Comparison of ENCODE assay signal across 21 cellular contexts in genomic region chrX:150856785-150857184, GRCh38.
"Had no signal": no experiment of that assay in that cellular context is flagged by ENCODE, and none has a peak within 500 bp of the region (broad histone marks: within the 10 kb centered on the region; RNA-seq: fewer than 3 reads in every experiment).

No MANE protein-coding gene starts in this region.

- H3K4me3 Mint-ChIP-seq: dendritic cell treated with granulocyte-macrophage colony-stimulating factor and Interleukin-4, amounts not matched to agents 40 ng/mL and 50 ng/mL, for 4 days; effector memory CD8-positive, alpha-beta T cell; immature natural killer cell; natural killer cell treated with Interleukin-12 subunit alpha and Interleukin-12 subunit beta and Interleukin-15 and Interleukin-18, amount 100 ng/mL, for 72 hours; neural progenitor cell had no signal

- H3K27ac Mint-ChIP-seq: dendritic cell treated with granulocyte-macrophage colony-stimulating factor and Interleukin-4, amounts not matched to agents 40 ng/mL and 50 ng/mL, for 4 days; effector memory CD8-positive, alpha-beta T cell; immature natural killer cell; natural killer cell treated with Interleukin-12 subunit alpha and Interleukin-12 subunit beta and Interleukin-15 and Interleukin-18, amount 100 ng/mL, for 72 hours; neural progenitor cell; progenitor cell of endocrine pancreas had no signal

- H3K4me2 ChIP-seq: neural progenitor cell, smooth muscle cell had no signal

- H2AFZ ChIP-seq: neural progenitor cell had no signal

- FAIRE-seq: kidney had no signal

- H3K9ac ChIP-seq: neural progenitor cell had no signal

- H3K4me1 ChIP-seq: esophagus squamous epithelium, gastroesophageal sphincter, left ventricle myocardium inferior, lower lobe of right lung, neural progenitor cell had no signal

- H3K4me3 ChIP-seq: esophagus squamous epithelium, gastroesophageal sphincter, left ventricle myocardium inferior, lower lobe of right lung, neural progenitor cell, ovary, smooth muscle cell had no signal

- H3K36me3 ChIP-seq: esophagus squamous epithelium, gastroesophageal sphincter, left ventricle myocardium inferior, lower lobe of right lung, neural progenitor cell, ovary had no signal

- H3K4me1 Mint-ChIP-seq: neural progenitor cell had no signal

- H3K9me3 ChIP-seq: gastroesophageal sphincter, lower lobe of right lung, ovary had no signal

- H3K27me3 ChIP-seq: esophagus squamous epithelium, gastroesophageal sphincter, neural progenitor cell, ovary had no signal

- H3K27ac ChIP-seq: esophagus squamous epithelium, gastroesophageal sphincter, left ventricle myocardium inferior, lower lobe of right lung, neural progenitor cell, ovary had no signal

- H3K27me3 Mint-ChIP-seq: dendritic cell treated with granulocyte-macrophage colony-stimulating factor and Interleukin-4, amounts not matched to agents 40 ng/mL and 50 ng/mL, for 4 days; effector memory CD8-positive, alpha-beta T cell; progenitor cell of endocrine pancreas had no signal

- DNase-seq: effector memory CD8-positive, alpha-beta T cell; esophagus squamous epithelium; foreskin fibroblast; immature natural killer cell; kidney; left cardiac atrium; left ventricle myocardium inferior; lower lobe of right lung; mesenchymal stem cell; midbrain; nucleus accumbens; ovary; right cardiac atrium; stimulated activated CD4-positive, alpha-beta T cell treated with anti-CD3 and anti-CD28 coated beads, Interleukin-2, amount 100 ng/mL, for 48 hours; stimulated activated naive CD4-positive, alpha-beta T cell treated with Interleukin-2 at 50 U/mL for 16 hours had no signal
